ENCODE assay signal across 22 cellular contexts in the genomic region with DNA sequence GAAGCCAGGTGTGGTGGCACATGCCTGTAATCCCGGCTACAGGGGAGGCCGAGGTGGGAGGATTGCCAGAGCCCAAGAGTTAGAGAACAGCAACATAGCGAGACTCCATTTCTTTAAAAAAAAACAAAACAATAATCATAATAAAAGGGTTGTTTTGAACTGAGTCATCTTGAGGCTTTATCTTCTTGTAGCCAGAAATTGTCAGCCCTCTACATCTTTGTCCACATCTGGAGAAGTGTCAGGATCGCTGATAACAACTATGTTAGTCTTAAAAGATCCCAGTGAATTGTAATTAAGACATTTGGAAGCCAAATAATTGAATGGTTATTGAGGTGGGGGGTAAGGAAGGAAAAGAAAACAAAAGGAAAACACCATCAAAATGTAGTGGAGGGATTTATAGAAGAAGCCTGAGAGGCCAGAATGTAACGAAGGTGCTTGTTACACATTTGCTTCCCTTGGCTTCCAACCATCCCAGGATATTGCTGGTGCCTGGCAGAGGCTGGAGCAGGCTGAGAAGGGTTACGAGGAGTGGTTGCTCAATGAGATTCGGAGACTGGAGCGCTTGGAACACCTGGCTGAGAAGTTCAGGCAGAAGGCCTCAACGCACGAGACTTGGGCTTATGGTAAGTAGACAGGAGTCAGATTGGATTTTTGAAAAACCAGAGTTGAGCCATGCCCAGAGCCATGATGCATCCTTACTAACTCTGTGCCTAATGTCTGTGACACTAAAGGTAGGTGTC. TPM values are rescaled to one million over a fixed set of nuclear protein-coding genes. Genes with fewer than 3 reads are reported as not detected.
"Had no signal": no experiment of that assay in that cellular context is flagged by ENCODE, and none has a peak within 500 bp of the region (broad histone marks: within the 10 kb centered on the region; RNA-seq: fewer than 3 reads in every experiment).

No MANE protein-coding gene starts in this region.

- H3K27me3 ChIP-seq: SJCRH30 had no signal

- H3K27ac ChIP-seq: KMS-11, SJCRH30 had no signal

- H3K4me1 ChIP-seq: SJCRH30 had no signal

- DNase-seq: IMR-90, Kasumi-1, MM.1S, NCI-H1092 treated with DMSO at 0.1 percent for 48 hours, NCI-H1436, NCI-H187, NCI-H2029, NCI-H2081 treated with DMSO at 0.1 percent for 48 hours, NCI-H2171, NCI-H226, NCI-H446, NCI-H510A, NCI-H524 treated with DMSO at 0.1 percent for 48 hours, NCI-H69, NCI-H774, RPMI8226, SHP77 treated with DMSO at 0.1 percent for 48 hours, SJCRH30 had no signal

- H3K4me3 ChIP-seq: SJCRH30 had no signal

- ATAC-seq: HepG2, SK-N-SH treated with all-trans-retinoic acid at 6 μM for 48 hours had no signal

- H3K36me3 ChIP-seq: SJCRH30 had no signal

- H3K4me2 ChIP-seq: KMS-11 had no signal

- FAIRE-seq: HepG2, RCC 7860 had no signal

- H3K9me3 ChIP-seq: SJCRH30 had no signal

RNA-seq across cellular contexts. Expression of a gene that starts 56.3 kb away (rescaled TPM):
- polyA plus RNA-seq: IMR-90 had no signal
